19 cellular contexts compared by ENCODE assay signal in the genomic region with DNA sequence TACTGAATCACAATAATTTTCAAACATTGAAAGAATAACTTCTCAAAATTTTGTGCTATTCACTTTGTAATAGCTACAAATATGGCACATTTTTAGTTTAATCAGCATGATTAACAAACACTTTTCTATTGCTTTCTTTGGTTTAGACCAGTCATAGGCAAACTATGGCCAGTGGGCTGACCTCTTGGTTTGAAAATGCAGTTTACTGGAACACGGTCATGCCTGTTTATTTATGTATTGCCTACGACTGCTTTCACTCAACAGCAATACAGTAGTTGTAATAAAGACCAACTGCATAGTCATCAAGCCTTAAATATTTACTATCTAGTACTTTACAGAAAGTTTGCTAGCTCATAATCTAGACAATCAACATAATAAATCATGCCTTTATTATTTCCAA.
"Had no signal": no experiment of that assay in that cellular context is flagged by ENCODE, and none has a peak within 500 bp of the region (broad histone marks: within the 10 kb centered on the region; RNA-seq: fewer than 3 reads in every experiment).

No MANE protein-coding gene starts in this region.

- H3K27me3 ChIP-seq: ascending aorta, gastroesophageal sphincter, heart left ventricle, left lung, suprapubic skin, transverse colon, uterus had no signal

- H3K27ac ChIP-seq: ascending aorta, gastroesophageal sphincter, heart left ventricle, left lung, prostate gland, suprapubic skin, transverse colon, uterus had no signal

- H3K4me1 ChIP-seq: ascending aorta, heart left ventricle, left lung, prostate gland, suprapubic skin, transverse colon, uterus had no signal

- H3K36me3 ChIP-seq: ascending aorta, gastroesophageal sphincter, heart left ventricle, left lung, prostate gland, suprapubic skin, transverse colon, uterus had no signal

- DNase-seq: activated CD4-positive, alpha-beta T cell treated with anti-CD3 and anti-CD28 coated beads, Interleukin-2, amount 10 ng/mL, durations not matched to agents 7 days and 5 days; activated CD8-positive, alpha-beta T cell treated with anti-CD3 and anti-CD28 coated beads, Interleukin-2, amount 10 ng/mL, durations not matched to agents 7 days and 5 days; activated naive CD4-positive, alpha-beta T cell treated with anti-CD3 and anti-CD28 coated beads for 36 hours; activated naive CD8-positive, alpha-beta T cell treated with anti-CD3 and anti-CD28 coated beads, Interleukin-2, amount 50 U/mL, for 24 hours; activated T-cell treated with anti-CD3 and anti-CD28 coated beads, Interleukin-2, amount 50 U/mL, for 24 hours; effector memory CD8-positive, alpha-beta T cell; heart left ventricle; left lung; occipital lobe; right cardiac atrium; stimulated activated CD4-positive, alpha-beta T cell treated with anti-CD3 and anti-CD28 coated beads, Interleukin-4, amount 100 ng/mL, for 1 hour; stimulated activated naive CD8-positive, alpha-beta T cell treated with anti-CD3 and anti-CD28 coated beads, Interleukin-15, amount 100 ng/mL, for 72 hours; transverse colon; uterus had no signal

- H3K9me3 ChIP-seq: ascending aorta, gastroesophageal sphincter, heart left ventricle, left lung, prostate gland, suprapubic skin, uterus had no signal

- H3K4me3 ChIP-seq: ascending aorta, gastroesophageal sphincter, heart left ventricle, left lung, prostate gland, smooth muscle cell, suprapubic skin, transverse colon, uterus had no signal
